ENCODE assay signal across 8 cellular contexts in genomic region chr19:49869009-49869483, GRCh38. TPM values are rescaled to one million over a fixed set of nuclear protein-coding genes. Genes with fewer than 3 reads are reported as not detected.
DNase-seq lines count a peak whose midpoint lies in the region; ATAC-seq, FAIRE-seq and TF ChIP-seq lines count a peak whose summit lies in the region.

No MANE protein-coding gene starts in this region.

- H3F3A ChIP-seq in PC-3 (ENCODE audit: low read length, unreplicated experiment), result no peaks in the 10 kb centered on the region

- no peak for TF ChIP-seq POLR2A in gastroesophageal sphincter (IDR thresholded peaks at IDR 0.05)

- H3K4me2 ChIP-seq in PC-3 (ENCODE audit: low read length), result peak overlapping the region; percentile 81

- H3K79me2 ChIP-seq in PC-3 (ENCODE audit: low read length), result peaks cover 35% of the 10 kb centered on the region

- H3K4me1 ChIP-seq in PC-3 (ENCODE audit: insufficient read depth, low read length) (peaks cover 28% of the 10 kb centered on the region), gastroesophageal sphincter (peaks cover 0 to 83% (median 35%) of the 10 kb centered on the region in 3 donors), small intestine (ENCODE audit: control insufficient read depth in 2 of 2, insufficient read depth in 1 of 2, low read depth in 1 of 2, low read length in 1 of 2) (peaks cover 3 to 6% of the 10 kb centered on the region in 2 donors)

- BruUV-seq in PC-3 (replicated peaks; lab: Mats Ljungman, UMichigan), result no TSS peak

- no peaks in the 10 kb centered on the region for H3K9me3 ChIP-seq in PC-3 (ENCODE audit: low read length)
- no peaks in the 10 kb centered on the region for H3K9me3 ChIP-seq in gastroesophageal sphincter
- no peaks in the 10 kb centered on the region for H3K9me3 ChIP-seq in small intestine (ENCODE audit: control insufficient read depth, low read depth)

- H4K20me1 ChIP-seq in PC-3 (ENCODE audit: low read length), result peaks cover 10% of the 10 kb centered on the region

- TF ChIP-seq EP300 in gastroesophageal sphincter (IDR thresholded peaks at IDR 0.05), result no peak

- ATAC-seq in GM21717 (IDR thresholded peaks at IDR 0.05; ENCODE audit: unreplicated experiment), result peak; percentile 5
- peak; percentile 11 for ATAC-seq in PC-3
- peak; percentile 6 for ATAC-seq in gastroesophageal sphincter

- intact Hi-C loops in PC-3 (cut with micrococcal nuclease), result loop anchor here (1.0 to 5.0 kb wide), 3 partner anchors 8 to 460 kb away; partner anchors contain the start of genes AKT1S1, KCNC3, MED25 and TBC1D17

- H3K27ac ChIP-seq in C4-2B (peak overlapping the region; percentile 96), PC-3 (ENCODE audit: low read length) (no peak overlapping the region), gastroesophageal sphincter (peak overlapping the region; percentile 56 to 98 (median 91)), small intestine (ENCODE audit: low read depth in 1 of 2, low read length in 1 of 2) (peak overlapping the region; percentile 45 to 81)

- H3K9me2 ChIP-seq in PC-3 (replicated peaks; ENCODE audit: low read length), result no peaks in the 10 kb centered on the region

- no peak for FAIRE-seq in small intestine (lab: Jason Lieb, UNC)

- CTCF ChIA-PET in PC-3 (lab: Charles Lee), result interaction anchor here (0.7 to 1.0 kb wide), 2 partner anchors 83 to 1470 kb away, joined by 3 read pairs; no protein-coding TSS in a partner anchor

- H3K27me3 ChIP-seq in PC-3 (ENCODE audit: low read length) (no peaks in the 10 kb centered on the region), gastroesophageal sphincter (no peaks in the 10 kb centered on the region), small intestine (ENCODE audit: control insufficient read depth in 2 of 2, insufficient read depth in 2 of 2, low read length in 2 of 2) (no peaks in the 10 kb centered on the region)

- POLR2A ChIA-PET in PC-3 (lab: Charles Lee; ENCODE audit: unreplicated experiment), result interaction anchor here (0.5 to 1.1 kb wide), 5 partner anchors 19 to 916 kb away, joined by 3 to 9 read pairs (median 4); no protein-coding TSS in a partner anchor

- TF ChIP-seq CTCF in C4-2B (conservative IDR thresholded peaks at IDR 0.05), result no peak
- TF ChIP-seq CTCF in PC-3 (conservative IDR thresholded peaks at IDR 0.05; ENCODE audit: low read depth, low read length), result no peak
- TF ChIP-seq CTCF in gastroesophageal sphincter (IDR thresholded peaks at IDR 0.05), result no peak

- H3K9ac ChIP-seq in PC-3 (ENCODE audit: low read length), result no peak overlapping the region

- peak overlapping the region; percentile 59 for H3K4me3 ChIP-seq in PC-3 (ENCODE audit: low read length)
- peak overlapping the region; percentile 0 to 59 for H3K4me3 ChIP-seq in gastroesophageal sphincter
- H3K4me3 ChIP-seq in small intestine (ENCODE audit: low read depth in 1 of 2, low read length in 2 of 2), result peak overlapping the region in 1 of 2 donors; percentile 34

- peaks cover 17% of the 10 kb centered on the region; the same call in 1 of the 2 replicates for H3K36me3 ChIP-seq in PC-3 (ENCODE audit: low read depth, low read length)
- peaks cover 0 to 41% of the 10 kb centered on the region in 2 donors for H3K36me3 ChIP-seq in gastroesophageal sphincter
- H3K36me3 ChIP-seq in small intestine (ENCODE audit: control insufficient read depth in 2 of 2, insufficient read depth in 2 of 2, low read length in 2 of 2), result peaks cover 0 to 3% of the 10 kb centered on the region in 2 donors

- H2AFZ ChIP-seq in PC-3 (ENCODE audit: low read length), result peak overlapping the region; percentile 66

- no peak for DNase-seq in PC-3
- DNase-seq in small intestine, result no peak
- DNase-seq in NK-92 treated with Interleukin-12 subunit alpha and Interleukin-12 subunit beta, amount 100 ng/mL, for 24 hours (lab: John Stamatoyannopoulos, UW), result no peak
- no peak for DNase-seq in activated effector memory CD4-positive, alpha-beta T cell treated with anti-CD3 and anti-CD28 coated beads, Interleukin-2, amount 50 U/mL, for 16 hours
- no peak for DNase-seq in AML-193 (lab: John Stamatoyannopoulos, UW)

- 0% methylated on average over 7 to 10 of the region's 15 CpGs for WGBS in gastroesophageal sphincter (ENCODE audit: low coverage in 1 of 2), 2 donors
- 1 to 2% (median 2%) methylated on average over 15 of the region's 15 CpGs for WGBS in small intestine, 3 donors

RNA-seq across cellular contexts. Expression of gene PNKP, which starts 1.7 kb away (rescaled TPM):
- 141 and 172 TPM in 2 replicates for total RNA-seq in PC-3 (2014; rRNA removed)
- total RNA-seq in gastroesophageal sphincter, result 10 to 100 TPM; 12.5 to 64.3 (median 29.4) TPM
- polyA plus RNA-seq in small intestine, result 10 to 100 TPM; 45.9 to 49.9 (median 49.4) TPM

RNA-seq across cellular contexts. Expression of gene AKT1S1, which starts 8.1 kb away (rescaled TPM):
- 42.3 and 61.0 TPM in 2 replicates for total RNA-seq in PC-3 (2014; rRNA removed)
- 10 to 100 TPM; 14.4 to 24.6 (median 19.7) TPM for total RNA-seq in gastroesophageal sphincter
- polyA plus RNA-seq in small intestine, result 10 to 100 TPM; 30.6 to 54.9 (median 35.1) TPM

RNA-seq across cellular contexts. Expression of gene TBC1D17, which starts 8.5 kb away (rescaled TPM):
- total RNA-seq in PC-3 (2014; rRNA removed) (17.8 and 18.8 TPM in 2 replicates), gastroesophageal sphincter (10 to 100 TPM; 25.1 to 41.9 (median 37.3) TPM)
- 10 to 100 TPM; 23.6 to 52.6 (median 36.2) TPM for polyA plus RNA-seq in small intestine

RNA-seq across cellular contexts. Expression of gene PTOV1, which starts 18.1 kb away (rescaled TPM):
- total RNA-seq in PC-3 (2014; rRNA removed), result 138 and 148 TPM in 2 replicates
- total RNA-seq in gastroesophageal sphincter, result 10 to 100 TPM; 52.9 to 89.1 (median 60.0) TPM
- polyA plus RNA-seq in small intestine, result 100 to 1,000 TPM in 1 of 3 donors, 10 to 100 TPM in 2; 71.4 to 101 (median 74.8) TPM

RNA-seq across cellular contexts. Expression of gene IL4I1, which starts 27.6 kb away (rescaled TPM):
- total RNA-seq in PC-3 (2014; rRNA removed), result 0.29 and 2.2 TPM in 2 replicates
- 1 to 10 TPM in 1 of 4 donors, under 1 TPM in 1, not detected in 2; 0.39 to 1.2 TPM for total RNA-seq in gastroesophageal sphincter
- polyA plus RNA-seq in small intestine, result 1 to 10 TPM in 2 of 3 donors, not detected in 1; 1.0 to 1.3 TPM
